8 cellular contexts compared by ENCODE assay signal in the genomic region with DNA sequence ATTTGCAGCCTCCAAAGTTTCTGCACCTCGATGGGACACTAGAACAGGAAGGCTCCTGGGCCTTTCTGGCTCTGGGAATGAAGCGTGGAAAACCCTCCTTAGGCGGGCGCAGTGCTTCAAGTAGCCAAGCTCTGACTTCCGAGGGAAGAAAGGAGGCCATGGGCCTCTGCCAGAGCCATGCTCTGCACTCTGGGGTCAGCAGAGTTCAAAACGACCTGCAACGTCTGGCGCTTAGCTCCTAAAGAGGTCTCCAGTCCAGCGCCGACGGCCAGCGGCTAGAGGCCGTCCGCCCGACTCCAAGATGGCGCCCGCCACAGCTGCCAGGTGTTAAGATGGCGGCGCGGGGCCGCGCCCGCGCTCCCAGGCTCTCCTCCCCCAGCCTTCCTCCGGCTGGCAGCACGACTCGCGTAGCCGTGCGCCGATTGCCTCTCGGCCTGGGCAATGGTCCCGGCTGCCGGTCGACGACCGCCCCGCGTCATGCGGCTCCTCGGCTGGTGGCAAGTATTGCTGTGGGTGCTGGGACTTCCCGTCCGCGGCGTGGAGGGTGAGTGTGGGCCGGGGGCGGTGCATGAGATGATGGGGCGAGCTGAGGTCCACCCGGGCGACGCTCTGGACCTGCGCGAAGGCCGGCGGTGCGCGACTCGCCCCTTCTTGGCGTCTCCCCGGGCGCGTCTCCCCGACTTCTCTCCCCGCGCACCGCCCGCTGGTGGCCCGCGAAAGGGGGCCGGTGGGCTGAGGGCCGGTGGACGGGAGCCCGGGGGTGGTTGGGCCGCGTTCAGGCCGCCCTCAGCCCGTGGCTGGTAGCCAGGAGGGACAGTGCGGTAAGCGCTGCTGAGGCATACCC. TPM values are rescaled to one million over a fixed set of nuclear protein-coding genes. Genes with fewer than 3 reads are reported as not detected.
DNase-seq lines count a peak whose midpoint lies in the region; ATAC-seq, FAIRE-seq and TF ChIP-seq lines count a peak whose summit lies in the region.

A gene with protein sequence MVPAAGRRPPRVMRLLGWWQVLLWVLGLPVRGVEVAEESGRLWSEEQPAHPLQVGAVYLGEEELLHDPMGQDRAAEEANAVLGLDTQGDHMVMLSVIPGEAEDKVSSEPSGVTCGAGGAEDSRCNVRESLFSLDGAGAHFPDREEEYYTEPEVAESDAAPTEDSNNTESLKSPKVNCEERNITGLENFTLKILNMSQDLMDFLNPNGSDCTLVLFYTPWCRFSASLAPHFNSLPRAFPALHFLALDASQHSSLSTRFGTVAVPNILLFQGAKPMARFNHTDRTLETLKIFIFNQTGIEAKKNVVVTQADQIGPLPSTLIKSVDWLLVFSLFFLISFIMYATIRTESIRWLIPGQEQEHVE (plus strand): TSS at position 385 of the 844 bp plus-strand sequence. CDS start 57 bp downstream, at position 442.

- peak; percentile 81 for ATAC-seq in GM19025 (IDR thresholded peaks at IDR 0.05; ENCODE audit: low read depth, unreplicated experiment)
- peak; percentile 74 for ATAC-seq in HG03342 (IDR thresholded peaks at IDR 0.05; ENCODE audit: unreplicated experiment)
- ATAC-seq in HepG2: peak; percentile 94

- no peak for TF ChIP-seq EP300 in HepG2 (IDR thresholded peaks at IDR 0.05; ENCODE audit: low read depth in 2 of 2, low read length in 2 of 2)
- TF ChIP-seq EP300 in HepG2 (CRISPR knock-in tag; IDR thresholded peaks at IDR 0.05; ENCODE audit: borderline replicate concordance): no peak

- TF ChIP-seq RAD21 in HepG2 (CRISPR knock-in tag; IDR thresholded peaks at IDR 0.05): no peak; the same call in 1 of the 2 replicates

- FAIRE-seq in HepG2 (lab: Jason Lieb, UNC): peak; percentile 15

- peaks cover 31% of the 10 kb centered on the region for H3K4me1 ChIP-seq in HepG2 (ENCODE audit: insufficient read depth, low read length)

- H3K9me3 ChIP-seq in HepG2 (ENCODE audit: low read length): no peaks in the 10 kb centered on the region

- intact Hi-C loops in HepG2 (cut with micrococcal nuclease; ENCODE audit: unreplicated experiment): loop anchor here (2.0 kb wide), 1 partner anchor 31 kb away; a partner anchor contains a TSS

- H3K4me2 ChIP-seq in HepG2 (ENCODE audit: low read depth, low read length): peak within 1 kb of the TSS; percentile 78

- POLR2A ChIA-PET in HepG2 (lab: Yijun Ruan, JAX): interaction anchor here (0.7 to 2.3 kb wide), 12 partner anchors 12 to 283 kb away, joined by 3 to 37 read pairs (median 4); a partner anchor contains a TSS

- H3K27ac ChIP-seq in HepG2 (ENCODE audit: extremely low read length, insufficient read depth, low read length): peak within 1 kb of the TSS; percentile 84

- H4K20me1 ChIP-seq in HepG2 (ENCODE audit: insufficient read depth, low read length): no peaks in the 10 kb centered on the region

- peak within 1 kb of the TSS; percentile 72 to 96 (median 94) for H3K4me3 ChIP-seq in HepG2 (replicated peaks in 1 of 3; ENCODE audit: insufficient read depth in 1 of 3, low read depth in 2 of 3, low read length in 3 of 3)

- H3K36me3 ChIP-seq in HepG2 (replicated peaks in 1 of 2; ENCODE audit: control insufficient read depth in 1 of 2, insufficient read depth in 2 of 2, low read length in 2 of 2): no peaks in the 10 kb centered on the region; a peak in 1 of 5 replicates

- DNase-seq in AG20443 (ENCODE audit: low spot score): peak; percentile 95
- DNase-seq in NCI-H524 treated with DMSO at 0.1 percent for 48 hours (lab: John Stamatoyannopoulos, UW): peak; percentile 21
- peak; percentile 69 to 70 for DNase-seq in activated CD4-positive, alpha-beta T cell treated with anti-CD3 and anti-CD28 coated beads, Interleukin-2, amount 50 U/mL, for 24 hours (ENCODE audit: low read depth in 1 of 2, low spot score in 1 of 2)
- peak; percentile 91 for DNase-seq in dermis blood vessel endothelial cell
- DNase-seq in HepG2 (ENCODE audit: low spot score): peak; percentile 66
- DNase-seq in stimulated activated CD4-positive, alpha-beta T cell treated with anti-CD3 and anti-CD28 coated beads, Interleukin-4, amount 100 ng/mL, for 1 hour: peak; percentile 82

- WGBS in HepG2 (ENCODE audit: low lambda C conversion rate): 25% methylated on average over 8 of the region's 79 CpGs

- H3K9ac ChIP-seq in HepG2 (ENCODE audit: insufficient read depth, low read depth, low read length): peak within 1 kb of the TSS; percentile 94

- H3K79me2 ChIP-seq in HepG2 (ENCODE audit: insufficient read depth, low read length): peaks cover 25% of the 10 kb centered on the region

- in situ Hi-C loops in HepG2 (cut with HindIII; ENCODE audit: extremely low pct_ligation_motif_present, low pct_unique_long_range_greater_than_20kb): no loop called here

- CTCF ChIA-PET in HepG2 (lab: Yijun Ruan, JAX; ENCODE audit: low intra/inter-chr PET ratio, low total read pairs): no interaction called here

- BruUV-seq in HepG2 (replicated peaks; lab: Mats Ljungman, UMichigan): TSS peak; percentile 60

- TF ChIP-seq CTCF in HepG2 (CRISPR knock-in tag; IDR thresholded peaks at IDR 0.05): peak; percentile 32; the same call in 1 of the 2 replicates

- H2AFZ ChIP-seq in HepG2 (ENCODE audit: low read length): peak within 1 kb of the TSS; percentile 91

- no peaks in the 10 kb centered on the region; a peak in 1 of 5 replicates for H3K27me3 ChIP-seq in HepG2 (ENCODE audit: control insufficient read depth in 1 of 2, insufficient read depth in 2 of 2, low read length in 2 of 2)

- TF ChIP-seq POLR2A in HepG2 (IDR thresholded peaks at IDR 0.05; ENCODE audit: insufficient read depth in 1 of 2, low read depth in 2 of 2, low read length in 2 of 2): peak; percentile 82 to 90

TF ChIP-seq in HepG2, 621 proteins besides CTCF, POLR2A, EP300 and RAD21 (continues in another document):
- TF ChIP-seq, protein P1, sequence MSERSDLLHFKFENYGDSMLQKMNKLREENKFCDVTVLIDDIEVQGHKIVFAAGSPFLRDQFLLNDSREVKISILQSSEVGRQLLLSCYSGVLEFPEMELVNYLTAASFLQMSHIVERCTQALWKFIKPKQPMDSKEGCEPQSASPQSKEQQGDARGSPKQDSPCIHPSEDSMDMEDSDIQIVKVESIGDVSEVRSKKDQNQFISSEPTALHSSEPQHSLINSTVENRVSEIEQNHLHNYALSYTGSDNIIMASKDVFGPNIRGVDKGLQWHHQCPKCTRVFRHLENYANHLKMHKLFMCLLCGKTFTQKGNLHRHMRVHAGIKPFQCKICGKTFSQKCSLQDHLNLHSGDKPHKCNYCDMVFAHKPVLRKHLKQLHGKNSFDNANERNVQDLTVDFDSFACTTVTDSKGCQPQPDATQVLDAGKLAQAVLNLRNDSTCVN (CRISPR knock-in tag; IDR thresholded peaks at IDR 0.05; ENCODE audit: borderline replicate concordance): peak; percentile 24; the same call in 1 of the 2 replicates
- no peak for TF ChIP-seq SMARCE1 (IDR thresholded peaks at IDR 0.05; ENCODE audit: borderline replicate concordance)
- peak; percentile 92 for TF ChIP-seq ZNF792 (CRISPR knock-in tag; IDR thresholded peaks at IDR 0.05)
- TF ChIP-seq ATM (IDR thresholded peaks at IDR 0.05; ENCODE audit: borderline replicate concordance): no peak
- TF ChIP-seq ZNF205 (CRISPR knock-in tag; IDR thresholded peaks at IDR 0.05): peak; percentile 51
- TF ChIP-seq, protein P2, sequence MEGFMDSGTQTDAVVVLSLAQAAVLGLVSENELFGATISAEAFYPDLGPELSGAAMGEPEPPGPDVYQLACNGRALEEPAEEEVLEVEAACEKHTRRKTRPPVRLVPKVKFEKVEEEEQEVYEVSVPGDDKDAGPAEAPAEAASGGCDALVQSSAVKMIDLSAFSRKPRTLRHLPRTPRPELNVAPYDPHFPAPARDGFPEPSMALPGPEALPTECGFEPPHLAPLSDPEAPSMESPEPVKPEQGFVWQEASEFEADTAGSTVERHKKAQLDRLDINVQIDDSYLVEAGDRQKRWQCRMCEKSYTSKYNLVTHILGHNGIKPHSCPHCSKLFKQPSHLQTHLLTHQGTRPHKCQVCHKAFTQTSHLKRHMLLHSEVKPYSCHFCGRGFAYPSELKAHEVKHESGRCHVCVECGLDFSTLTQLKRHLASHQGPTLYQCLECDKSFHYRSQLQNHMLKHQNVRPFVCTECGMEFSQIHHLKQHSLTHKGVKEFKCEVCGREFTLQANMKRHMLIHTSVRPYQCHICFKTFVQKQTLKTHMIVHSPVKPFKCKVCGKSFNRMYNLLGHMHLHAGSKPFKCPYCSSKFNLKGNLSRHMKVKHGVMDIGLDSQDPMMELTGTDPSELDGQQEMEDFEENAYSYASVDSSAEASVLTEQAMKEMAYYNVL (CRISPR knock-in tag; IDR thresholded peaks at IDR 0.05; ENCODE audit: borderline replicate concordance): peak; percentile 82

RNA-seq across cellular contexts. Expression of the gene that starts here (rescaled TPM):
- total RNA-seq in dermis blood vessel endothelial cell: 84.0 and 107 TPM in 2 replicates
- total RNA-seq in HepG2 (2016; rRNA removed; fragmentation: Illumina TruSeq; extraction: Trizol): 33.6 and 49.9 TPM in 2 replicates
- total RNA-seq in HepG2 (2016; cell fraction: cytosol; rRNA removed; fragmentation: Illumina TruSeq; extraction: Trizol; ENCODE audit: low read depth): 10.0 and 12.6 TPM in 2 replicates
- 33.1 and 46.0 TPM in 2 replicates for total RNA-seq in HepG2 (2016; cell fraction: insoluble cytoplasmic fraction; rRNA removed; fragmentation: Illumina TruSeq; extraction: Trizol)
- total RNA-seq in HepG2 (2016; cell fraction: membrane; rRNA removed; fragmentation: Illumina TruSeq; extraction: Trizol): 16.2 and 20.5 TPM in 2 replicates
- 38.4 and 46.0 TPM in 2 replicates for total RNA-seq in HepG2 (2016; cell fraction: nucleus; rRNA removed; fragmentation: Illumina TruSeq; extraction: Trizol)
- 22.2 and 27.9 TPM in 2 replicates for polyA plus RNA-seq in HepG2 (2011; rRNA removed)
- 39.4 and 55.2 TPM in 2 replicates for polyA plus RNA-seq in HepG2 (2011; cell fraction: cytosol; rRNA removed)
- 24.0 and 24.4 TPM in 2 replicates for polyA plus RNA-seq in HepG2 (2011; cell fraction: nucleus; rRNA removed)
- polyA plus RNA-seq in HepG2 (2012): 25.8 and 30.9 TPM in 2 replicates
- polyA plus RNA-seq in HepG2 (2016; cell fraction: cytosol; fragmentation: Illumina TruSeq; extraction: Trizol; ENCODE audit: low read depth): 10.7 and 11.0 TPM in 2 replicates
- 32.6 and 34.2 TPM in 2 replicates for polyA plus RNA-seq in HepG2 (2016; cell fraction: insoluble cytoplasmic fraction; fragmentation: Illumina TruSeq; extraction: Trizol; ENCODE audit: low read depth)
- 17.4 and 18.7 TPM in 2 replicates for polyA plus RNA-seq in HepG2 (2016; cell fraction: membrane; fragmentation: Illumina TruSeq; extraction: Trizol; ENCODE audit: low read depth)
- polyA plus RNA-seq in HepG2 (2016; cell fraction: nucleus; fragmentation: Illumina TruSeq; extraction: Trizol; ENCODE audit: insufficient read depth, low read depth): 84.5 TPM in 2 replicates
- 22.6 and 27.6 TPM in 2 replicates for polyA minus RNA-seq in HepG2 (2011; rRNA and poly(A)+ RNA removed; ENCODE audit: low replicate concordance)
- polyA minus RNA-seq in HepG2 (2011; cell fraction: cytosol; rRNA and poly(A)+ RNA removed): 20.3 and 30.2 TPM in 2 replicates
- polyA minus RNA-seq in HepG2 (2011; cell fraction: nucleus; rRNA and poly(A)+ RNA removed): 15.2 and 16.9 TPM in 2 replicates

Comparison
In these comparisons a context has a peak if more than half of its experiments do, and no peak if none do; other contexts are left out.
1. Peak in every context shown above with its lines: DNase-seq, ATAC-seq, H3K4me3 ChIP-seq and H3K27ac ChIP-seq.
2. DNase-seq: peak in every context shown above with its lines; median percentile 95 in AG20443; 91 in dermis blood vessel endothelial cell; 82 in stimulated activated CD4-positive, alpha-beta T cell treated with anti-CD3 and anti-CD28 coated beads, Interleukin-4, amount 100 ng/mL, for 1 hour; 70 in activated CD4-positive, alpha-beta T cell treated with anti-CD3 and anti-CD28 coated beads, Interleukin-2, amount 50 U/mL, for 24 hours; 66 in HepG2; 21 in NCI-H524 treated with DMSO at 0.1 percent for 48 hours.